ENCODE assay signal across 20 cellular contexts in genomic region chr6:140437619-140438345, GRCh38.
A peak's percentile ranks its signal among the peaks of the same experiment; 100 is the strongest.
DNase-seq lines count a peak whose midpoint lies in the region; ATAC-seq and TF ChIP-seq lines count a peak whose summit lies in the region.
"Had no signal": no experiment of that assay in that cellular context is flagged by ENCODE, and none has a peak within 500 bp of the region (broad histone marks: within the 10 kb centered on the region; RNA-seq: fewer than 3 reads in every experiment).

No MANE protein-coding gene starts in this region.

- no peak overlapping the region for H3K4me3 ChIP-seq in RWPE2 (ENCODE audit: severe bottlenecking)
- no peak overlapping the region for H3K4me3 ChIP-seq in fibroblast of lung (replicated peaks in 1 of 4; ENCODE audit: control extremely low read depth in 1 of 4, insufficient read depth in 1 of 4, low read depth in 3 of 4, low read length in 4 of 4)
- H3K4me3 ChIP-seq in parathyroid adenoma (ENCODE audit: low read depth, low read length) = no peak overlapping the region
- no peak overlapping the region for H3K4me3 ChIP-seq in vagina
- no peak overlapping the region for H3K4me3 ChIP-seq in suprapubic skin
- H3K4me3 ChIP-seq: K562, SJSA1 had no signal

- no peaks in the 10 kb centered on the region for H4K20me1 ChIP-seq in fibroblast of lung (ENCODE audit: control insufficient read depth, extremely low read depth, insufficient read depth, low read length)

- TF ChIP-seq CTCF in RWPE2 (IDR thresholded peaks at IDR 0.05; ENCODE audit: poor library complexity, severe bottlenecking) = no peak
- TF ChIP-seq CTCF in fibroblast of lung (conservative IDR thresholded peaks at IDR 0.05 in 1 of 2, IDR thresholded peaks at IDR 0.05 in 1 of 2; ENCODE audit: low read depth in 1 of 2, low read length in 2 of 2) = no peak
- no peak for TF ChIP-seq CTCF in parathyroid adenoma (IDR thresholded peaks at IDR 0.05)
- no peak for TF ChIP-seq CTCF in vagina (IDR thresholded peaks at IDR 0.05)
- no peak for TF ChIP-seq CTCF in suprapubic skin (IDR thresholded peaks at IDR 0.05)

- H3K27ac ChIP-seq in RWPE2 (ENCODE audit: poor library complexity, severe bottlenecking) = peak overlapping the region; percentile 31
- peak overlapping the region; percentile 35 for H3K27ac ChIP-seq in fibroblast of lung (ENCODE audit: insufficient read depth, low read length)
- H3K27ac ChIP-seq in parathyroid adenoma = no peak overlapping the region
- no peak overlapping the region for H3K27ac ChIP-seq in vagina
- H3K27ac ChIP-seq in suprapubic skin = no peak overlapping the region

- H3K4me1 ChIP-seq in RWPE2 (ENCODE audit: insufficient read depth, poor library complexity, severe bottlenecking) (peaks cover 16% of the 10 kb centered on the region), fibroblast of lung (ENCODE audit: control insufficient read depth, extremely low read depth, insufficient read depth, low read length) (peaks cover 11% of the 10 kb centered on the region), parathyroid adenoma (peaks cover 8% of the 10 kb centered on the region), vagina (no peaks in the 10 kb centered on the region), suprapubic skin (no peaks in the 10 kb centered on the region)

- TF ChIP-seq EP300 in suprapubic skin (IDR thresholded peaks at IDR 0.05) = no peak

- no peaks in the 10 kb centered on the region for H3K27me3 ChIP-seq in RWPE2 (ENCODE audit: insufficient read depth, poor library complexity, severe bottlenecking)
- no peaks in the 10 kb centered on the region for H3K27me3 ChIP-seq in fibroblast of lung (ENCODE audit: control insufficient read depth, insufficient read depth, low read length)
- no peaks in the 10 kb centered on the region for H3K27me3 ChIP-seq in parathyroid adenoma (ENCODE audit: control insufficient read depth, insufficient read depth, low read length)
- no peaks in the 10 kb centered on the region for H3K27me3 ChIP-seq in vagina
- H3K27me3 ChIP-seq in suprapubic skin = no peaks in the 10 kb centered on the region
- H3K27me3 ChIP-seq: SJSA1 had no signal

- intact Hi-C loops in vagina (cut with DNase I) = no loop called here

- no peak overlapping the region for H3K4me2 ChIP-seq in fibroblast of lung (ENCODE audit: extremely low read depth, insufficient read depth, low read length)
- H3K4me2 ChIP-seq in parathyroid adenoma (ENCODE audit: low read length) = no peak overlapping the region

- TF ChIP-seq POLR2A in vagina (IDR thresholded peaks at IDR 0.05) (no peak), suprapubic skin (IDR thresholded peaks at IDR 0.05) (no peak)

- ATAC-seq in RWPE2 (ENCODE audit: low read depth) = peak; percentile 77
- ATAC-seq in HG02870 (IDR thresholded peaks at IDR 0.05; ENCODE audit: unreplicated experiment) = no peak
- ATAC-seq: K562 had no signal

- H2AFZ ChIP-seq in fibroblast of lung (ENCODE audit: low read length) = peak overlapping the region; percentile 50
- peak overlapping the region; percentile 48 for H2AFZ ChIP-seq in parathyroid adenoma

- WGBS in suprapubic skin = 68% methylated on average over 5 of the region's 5 CpGs

- no peaks in the 10 kb centered on the region for H3K36me3 ChIP-seq in RWPE2 (ENCODE audit: low read depth)
- no peaks in the 10 kb centered on the region for H3K36me3 ChIP-seq in fibroblast of lung (ENCODE audit: control insufficient read depth, insufficient read depth, low read length)
- H3K36me3 ChIP-seq in parathyroid adenoma (ENCODE audit: control insufficient read depth, insufficient read depth, low read length) = no peaks in the 10 kb centered on the region
- H3K36me3 ChIP-seq in vagina = no peaks in the 10 kb centered on the region
- H3K36me3 ChIP-seq in suprapubic skin = no peaks in the 10 kb centered on the region
- H3K36me3 ChIP-seq: SJSA1 had no signal

- H3K79me2 ChIP-seq in fibroblast of lung (ENCODE audit: control insufficient read depth, insufficient read depth, low read length) (no peaks in the 10 kb centered on the region), parathyroid adenoma (no peaks in the 10 kb centered on the region)

- H3K9ac ChIP-seq in fibroblast of lung (ENCODE audit: insufficient read depth, low read length) (no peak overlapping the region), parathyroid adenoma (no peak overlapping the region)

- H3K9me3 ChIP-seq in RWPE2 (ENCODE audit: severe bottlenecking) (no peaks in the 10 kb centered on the region), fibroblast of lung (ENCODE audit: control insufficient read depth, insufficient read depth, low read depth, low read length) (no peaks in the 10 kb centered on the region), parathyroid adenoma (ENCODE audit: control insufficient read depth, low read length) (no peaks in the 10 kb centered on the region), vagina (no peaks in the 10 kb centered on the region), suprapubic skin (no peaks in the 10 kb centered on the region)
- H3K9me3 ChIP-seq: SJSA1 had no signal

- DNase-seq in HPDE6-E6E7 (ENCODE audit: extremely low spot score) (peak; percentile 28), RWPE2 (ENCODE audit: low spot score) (no peak), fibroblast of lung (ENCODE audit: low read depth in 2 of 2) (peak in 1 of 2 donors; percentile 3), vagina (ENCODE audit: extremely low spot score in 2 of 2) (no peak), suprapubic skin (ENCODE audit: low spot score in 2 of 2) (no peak)
- no peak for DNase-seq in activated CD4-positive, alpha-beta T cell treated with anti-CD3 and anti-CD28 coated beads for 1 hour
- DNase-seq: activated CD4-positive, alpha-beta memory T cell treated with anti-CD3 and anti-CD28 coated beads, Interleukin-2, amount 10 ng/mL, durations not matched to agents 7 days and 5 days; activated naive CD8-positive, alpha-beta T cell treated with anti-CD3 and anti-CD28 coated beads for 36 hours; activated T-cell treated with anti-CD3 and anti-CD28 coated beads, Interleukin-2, amount 50 U/mL, for 48 hours; C1 segment of cervical spinal cord; caudate nucleus; effector CD4-positive, alpha-beta T cell; hippocampal formation; NCI-H1105 treated with DMSO at 0.1 percent for 48 hours; posterior cingulate gyrus; stimulated activated naive CD4-positive, alpha-beta T cell treated with Interleukin-2 at 50 U/mL for 16 hours had no signal

Comparison
In these comparisons a context has a peak if more than half of its experiments do, and no peak if none do; other contexts are left out.
1. H3K27ac ChIP-seq: peak in RWPE2 (single experiment) and fibroblast of lung (single experiment); none in parathyroid adenoma (single experiment), vagina (single experiment) and suprapubic skin (single experiment).